In genomic region chr12:113555226-113555625, GRCh38 we compare ENCODE assay signal across 19 cellular contexts.
DNase-seq lines count a peak whose midpoint lies in the region; ATAC-seq lines count a peak whose summit lies in the region.
"Had no signal": no experiment of that assay in that cellular context is flagged by ENCODE, and none has a peak within 500 bp of the region (broad histone marks: within the 10 kb centered on the region; RNA-seq: fewer than 3 reads in every experiment).

No MANE protein-coding gene starts in this region.

- no peaks in the 10 kb centered on the region for H3K79me1 ChIP-seq in mesendoderm (ENCODE audit: low read length)

- H3K4me3 ChIP-seq in mesendoderm (ENCODE audit: low read length): no peak overlapping the region
- H3K4me3 ChIP-seq: BLaER1 treated with 17β-estradiol and CSF1 and Interleukin-3, amounts not matched to agents 10 nM and 100 nM; GM23338; SJSA1 had no signal

- no peak overlapping the region for H3K23ac ChIP-seq in mesendoderm (ENCODE audit: low read length)

- H3K4ac ChIP-seq in mesendoderm (ENCODE audit: low read depth, low read length): no peak overlapping the region

- H3K27me3 ChIP-seq in mesendoderm (ENCODE audit: insufficient read depth, low read length, poor library complexity): no peaks in the 10 kb centered on the region
- H3K27me3 ChIP-seq: BLaER1 treated with 17β-estradiol and CSF1 and Interleukin-3, amounts not matched to agents 10 nM and 100 nM; SJSA1 had no signal

- no peak overlapping the region for H2BK15ac ChIP-seq in mesendoderm (replicated peaks; ENCODE audit: low read depth)

- no peak overlapping the region for H3K56ac ChIP-seq in mesendoderm (ENCODE audit: low read length)

- no peak overlapping the region for H3K4me2 ChIP-seq in mesendoderm (ENCODE audit: low read length)
- H3K4me2 ChIP-seq: BLaER1 treated with 17β-estradiol and CSF1 and Interleukin-3, amounts not matched to agents 10 nM and 100 nM; GM23338 had no signal

- H3K4me1 ChIP-seq in mesendoderm (ENCODE audit: control insufficient read depth, low read depth, low read length): no peaks in the 10 kb centered on the region
- H3K4me1 ChIP-seq: BLaER1 treated with 17β-estradiol and CSF1 and Interleukin-3, amounts not matched to agents 10 nM and 100 nM; SJSA1 had no signal

- no peak for ATAC-seq in left ventricle myocardium superior
- ATAC-seq: GM23338 had no signal

- no peak overlapping the region for H3K27ac ChIP-seq in mesendoderm (ENCODE audit: low read depth, low read length)
- H3K27ac ChIP-seq: 22Rv1; BLaER1 treated with 17β-estradiol and CSF1 and Interleukin-3, amounts not matched to agents 10 nM and 100 nM; SJSA1 had no signal

- H2BK5ac ChIP-seq in mesendoderm (ENCODE audit: low read length): no peak overlapping the region

- WGBS in mesendoderm (ENCODE audit: extremely low coverage, insufficient coverage, low lambda C conversion rate): no CpG with 5 or more reads among the region's 7 CpGs

- H4K5ac ChIP-seq in mesendoderm (ENCODE audit: low read length): no peak overlapping the region

- H2BK120ac ChIP-seq in mesendoderm (ENCODE audit: low read depth, low read length): no peak overlapping the region

- DNase-seq in 8988T: peak; percentile 44
- DNase-seq in HK-2 (ENCODE audit: unreplicated experiment): peak; percentile 1
- peak; percentile 1 for DNase-seq in RPMI7951 (ENCODE audit: low read depth)
- DNase-seq in mesendoderm: peak; percentile 59
- no peak for DNase-seq in left ventricle myocardium superior
- DNase-seq in AG08396 (ENCODE audit: low spot score): no peak
- no peak for DNase-seq in activated gamma-delta T cell (lab: John Stamatoyannopoulos, UW)
- DNase-seq in C1 segment of cervical spinal cord (lab: John Stamatoyannopoulos, UW): no peak
- DNase-seq: DND-41; MV-4-11; NCI-H1417 treated with DMSO at 0.1 percent for 48 hours; NCI-H1930; NCI-H2171; NCI-H446; NK-92 treated with Interleukin-12 subunit alpha and Interleukin-12 subunit beta, amount 100 ng/mL, for 24 hours had no signal

- H3K9ac ChIP-seq in mesendoderm (ENCODE audit: low read length): no peak overlapping the region
- H3K9ac ChIP-seq: BLaER1 treated with 17β-estradiol and CSF1 and Interleukin-3, amounts not matched to agents 10 nM and 100 nM had no signal

- H4K8ac ChIP-seq in mesendoderm (ENCODE audit: low read depth, low read length): no peak overlapping the region

- no peaks in the 10 kb centered on the region for H3K36me3 ChIP-seq in mesendoderm (ENCODE audit: control insufficient read depth, insufficient read depth, low read length)
- H3K36me3 ChIP-seq: BLaER1 treated with 17β-estradiol and CSF1 and Interleukin-3, amounts not matched to agents 10 nM and 100 nM; SJSA1 had no signal

- H3K18ac ChIP-seq in mesendoderm (ENCODE audit: low read length): no peak overlapping the region

- no peaks in the 10 kb centered on the region for H3K79me2 ChIP-seq in mesendoderm (ENCODE audit: control insufficient read depth, insufficient read depth, low read length)

- intact Hi-C loops in left ventricle myocardium superior (cut with micrococcal nuclease): no loop called here

- no peak overlapping the region for H2AK5ac ChIP-seq in mesendoderm (ENCODE audit: low read length)

Comparison
In these comparisons a context has a peak if more than half of its experiments do, and no peak if none do; other contexts are left out.
1. DNase-seq: peak in 8988T (single experiment), HK-2 (single experiment), RPMI7951 (single experiment) and mesendoderm (single experiment); none in left ventricle myocardium superior (single experiment), AG08396 (single experiment), activated gamma-delta T cell (single experiment) and C1 segment of cervical spinal cord (0 of 14).